Comparison of ENCODE assay signal across 9 cellular contexts in genomic region chr3:112974178-112974517, GRCh38. TPM values are rescaled to one million over a fixed set of nuclear protein-coding genes. Genes with fewer than 3 reads are reported as not detected.
A peak's percentile ranks its signal among the peaks of the same experiment; 100 is the strongest.
DNase-seq lines count a peak whose midpoint lies in the region; ATAC-seq lines count a peak whose summit lies in the region.
"Had no signal": no experiment of that assay in that cellular context is flagged by ENCODE, and none has a peak within 500 bp of the region (broad histone marks: within the 10 kb centered on the region; RNA-seq: fewer than 3 reads in every experiment).

No MANE protein-coding gene starts in this region.

- peaks cover 86% of the 10 kb centered on the region for H3K4me1 Mint-ChIP-seq in activated T-cell treated with anti-CD3 and anti-CD28 coated beads, Interleukin-2, amount 50 U/mL, for 24 hours (ENCODE audit: low read depth)
- peaks cover 90% of the 10 kb centered on the region for H3K4me1 Mint-ChIP-seq in activated naive CD8-positive, alpha-beta T cell (ENCODE audit: low read depth)
- H3K4me1 Mint-ChIP-seq in stimulated activated naive B cell treated with anti-CD40 and anti-IgM and Interleukin-4, amounts not matched to agents 10 μg/mL and 1 μg/mL and 100 μg/mL, for 72 hours = peaks cover 42 to 57% of the 10 kb centered on the region in 2 donors

- DNase-seq in activated T-cell treated with anti-CD3 and anti-CD28 coated beads, Interleukin-2, amount 50 U/mL, for 24 hours = no peak
- DNase-seq in activated T-cell treated with anti-CD3 and anti-CD28 coated beads, Interleukin-2, amount 50 U/mL, for 48 hours = no peak
- no peak for DNase-seq in stimulated activated naive B cell treated with anti-CD40 and anti-IgM and Interleukin-4, amounts not matched to agents 10 μg/mL and 1 μg/mL and 100 μg/mL, for 72 hours
- no peak for DNase-seq in OCI-M2 (lab: John Stamatoyannopoulos, UW; ENCODE audit: unreplicated experiment)
- no peak for DNase-seq in NCI-H2227 treated with DMSO at 0.1 percent for 48 hours (lab: John Stamatoyannopoulos, UW)
- no peak for DNase-seq in left lobe of liver (ENCODE audit: low spot score)
- DNase-seq: NCI-H446 treated with DMSO at 0.1 percent for 48 hours had no signal

- peak overlapping the region; percentile 93 for H3K27ac Mint-ChIP-seq in activated T-cell treated with anti-CD3 and anti-CD28 coated beads, Interleukin-2, amount 50 U/mL, for 24 hours
- peak overlapping the region; percentile 84 for H3K27ac Mint-ChIP-seq in activated naive CD8-positive, alpha-beta T cell
- peak overlapping the region; percentile 80 for H3K27ac Mint-ChIP-seq in stimulated activated naive B cell treated with anti-CD40 and anti-IgM and Interleukin-4, amounts not matched to agents 10 μg/mL and 1 μg/mL and 100 μg/mL, for 72 hours

- peak; percentile 21 for ATAC-seq in HG03039 (IDR thresholded peaks at IDR 0.05; ENCODE audit: unreplicated experiment)
- peak; percentile 22 to 26 for ATAC-seq in stimulated activated naive B cell treated with anti-CD40 and anti-IgM and Interleukin-4, amounts not matched to agents 10 μg/mL and 1 μg/mL and 100 μg/mL, for 72 hours (replicated peaks)
- ATAC-seq in left lobe of liver = no peak

- H3K27me3 Mint-ChIP-seq in activated T-cell treated with anti-CD3 and anti-CD28 coated beads, Interleukin-2, amount 50 U/mL, for 24 hours = no peaks in the 10 kb centered on the region
- no peaks in the 10 kb centered on the region for H3K27me3 Mint-ChIP-seq in activated naive CD8-positive, alpha-beta T cell
- peaks cover 0 to 5% of the 10 kb centered on the region in 2 donors for H3K27me3 Mint-ChIP-seq in stimulated activated naive B cell treated with anti-CD40 and anti-IgM and Interleukin-4, amounts not matched to agents 10 μg/mL and 1 μg/mL and 100 μg/mL, for 72 hours

- no peaks in the 10 kb centered on the region for H3K36me3 Mint-ChIP-seq in activated T-cell treated with anti-CD3 and anti-CD28 coated beads, Interleukin-2, amount 50 U/mL, for 24 hours (ENCODE audit: low read depth)
- peaks cover 2% of the 10 kb centered on the region for H3K36me3 Mint-ChIP-seq in activated naive CD8-positive, alpha-beta T cell
- no peaks in the 10 kb centered on the region for H3K36me3 Mint-ChIP-seq in stimulated activated naive B cell treated with anti-CD40 and anti-IgM and Interleukin-4, amounts not matched to agents 10 μg/mL and 1 μg/mL and 100 μg/mL, for 72 hours

- peak overlapping the region; percentile 75 for H3K4me3 Mint-ChIP-seq in activated T-cell treated with anti-CD3 and anti-CD28 coated beads, Interleukin-2, amount 50 U/mL, for 24 hours
- H3K4me3 Mint-ChIP-seq in activated naive CD8-positive, alpha-beta T cell = peak overlapping the region; percentile 90
- peak overlapping the region; percentile 75 to 76 for H3K4me3 Mint-ChIP-seq in stimulated activated naive B cell treated with anti-CD40 and anti-IgM and Interleukin-4, amounts not matched to agents 10 μg/mL and 1 μg/mL and 100 μg/mL, for 72 hours

- H3K9me3 Mint-ChIP-seq in activated T-cell treated with anti-CD3 and anti-CD28 coated beads, Interleukin-2, amount 50 U/mL, for 24 hours = no peaks in the 10 kb centered on the region
- no peaks in the 10 kb centered on the region for H3K9me3 Mint-ChIP-seq in activated naive CD8-positive, alpha-beta T cell (ENCODE audit: low read depth)
- H3K9me3 Mint-ChIP-seq in stimulated activated naive B cell treated with anti-CD40 and anti-IgM and Interleukin-4, amounts not matched to agents 10 μg/mL and 1 μg/mL and 100 μg/mL, for 72 hours = no peaks in the 10 kb centered on the region

RNA-seq across cellular contexts. Expression of gene CD200R1, which starts 0.8 kb away (rescaled TPM):
- 0.38 TPM for total RNA-seq in left lobe of liver

RNA-seq across cellular contexts. Expression of gene GTPBP8, which starts 16.6 kb away (rescaled TPM):
- 7.7 TPM for total RNA-seq in left lobe of liver
